9 cellular contexts compared by ENCODE assay signal in the genomic region with DNA sequence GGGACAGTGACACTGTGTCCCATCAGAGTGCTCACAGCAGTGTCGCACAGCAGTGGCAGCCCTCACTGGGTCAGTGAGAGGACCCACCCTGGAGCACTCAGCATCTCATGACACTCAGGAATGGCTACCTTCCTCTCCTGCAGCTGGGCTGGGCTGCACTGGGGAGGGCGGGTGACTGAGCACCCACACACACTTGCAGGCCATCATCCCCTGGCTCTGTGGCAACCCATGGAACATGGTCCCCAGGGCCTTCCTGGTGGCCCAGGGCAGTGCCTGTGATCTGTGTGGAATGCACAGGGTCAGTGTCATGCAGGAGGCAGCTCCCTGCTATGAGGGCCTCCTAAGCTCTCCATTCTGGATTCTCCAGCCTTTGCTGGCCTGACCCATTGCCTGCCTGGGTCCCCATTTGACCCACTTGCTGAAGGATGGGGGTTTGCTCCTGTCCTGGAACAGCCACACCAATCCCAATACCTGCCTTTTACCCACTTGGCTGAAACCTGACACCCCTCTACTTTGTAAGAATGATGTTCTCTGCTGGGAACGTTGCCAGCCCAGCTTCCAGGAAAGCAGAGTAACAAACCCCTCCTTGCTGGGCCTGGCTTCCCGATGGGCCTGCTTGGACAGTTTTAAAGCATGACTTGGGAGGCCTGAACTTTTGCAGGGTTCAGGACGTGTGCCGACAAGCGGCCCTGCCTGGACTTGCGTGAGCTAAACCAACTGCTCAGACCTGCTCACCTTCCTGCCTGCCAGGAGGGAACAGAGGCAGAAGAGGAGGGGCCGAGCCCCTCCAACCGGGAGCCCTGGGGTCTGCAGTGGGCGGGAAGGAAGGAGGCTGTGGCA. TPM values are rescaled to one million over a fixed set of nuclear protein-coding genes. Genes with fewer than 3 reads are reported as not detected.
DNase-seq lines count a peak whose midpoint lies in the region; ATAC-seq, FAIRE-seq and TF ChIP-seq lines count a peak whose summit lies in the region.
"Had no signal": no experiment of that assay in that cellular context is flagged by ENCODE, and none has a peak within 500 bp of the region (broad histone marks: within the 10 kb centered on the region; RNA-seq: fewer than 3 reads in every experiment).

No MANE protein-coding gene starts in this region.

- no peaks in the 10 kb centered on the region for H3K9me2 ChIP-seq in hepatocyte (replicated peaks; ENCODE audit: insufficient read depth)

- no peaks in the 10 kb centered on the region for H3K36me3 Mint-ChIP-seq in Caco-2 (ENCODE audit: insufficient read depth, unreplicated experiment)
- no peaks in the 10 kb centered on the region for H3K36me3 Mint-ChIP-seq in WTC11

- H2AFZ ChIP-seq in hepatocyte, result no peak overlapping the region

- intact Hi-C loops in Caco-2 (cut with micrococcal nuclease; ENCODE audit: unreplicated experiment), result loop anchor here (5.0 kb wide), 1 partner anchor 133 kb away; no protein-coding TSS in a partner anchor

- POLR2A ChIA-PET in Caco-2 (lab: Charles Lee), result no interaction called here
- POLR2A ChIA-PET in WTC11 (lab: Charles Lee), result interaction anchor here (1.0 kb wide), 1 partner anchor 11 kb away, joined by 3 read pairs; no protein-coding TSS in a partner anchor

- H3K27me3 Mint-ChIP-seq in Caco-2 (ENCODE audit: insufficient read depth, unreplicated experiment), result no peaks in the 10 kb centered on the region
- H3K27me3 Mint-ChIP-seq in WTC11 (ENCODE audit: low read depth), result no peaks in the 10 kb centered on the region

- H3K27ac ChIP-seq in hepatocyte (peak overlapping the region; percentile 86), small intestine (ENCODE audit: low read depth in 1 of 2, low read length in 1 of 2) (peak overlapping the region; percentile 1 to 82)

- H3K36me3 ChIP-seq in Caco-2 (ENCODE audit: control insufficient read depth, insufficient read depth, low read length) (no peaks in the 10 kb centered on the region; the same call in 1 of the 2 replicates), hepatocyte (replicated peaks; ENCODE audit: insufficient read depth, low read depth) (no peaks in the 10 kb centered on the region), small intestine (ENCODE audit: control insufficient read depth in 2 of 2, insufficient read depth in 2 of 2, low read length in 2 of 2) (no peaks in the 10 kb centered on the region)

- peak overlapping the region; percentile 69 for H3K4me2 ChIP-seq in hepatocyte

- peaks cover 91% of the 10 kb centered on the region for H3K79me2 ChIP-seq in hepatocyte

- no TSS peak for BruUV-seq in Caco-2 (replicated peaks; lab: Mats Ljungman, UMichigan)

- H3K9me3 ChIP-seq in Caco-2 (no peaks in the 10 kb centered on the region), hepatocyte (ENCODE audit: low read depth) (no peaks in the 10 kb centered on the region), small intestine (ENCODE audit: control insufficient read depth, low read depth) (no peaks in the 10 kb centered on the region)

- FAIRE-seq in small intestine (lab: Jason Lieb, UNC), result no peak
- FAIRE-seq: colon had no signal

- H4K20me1 ChIP-seq in hepatocyte (ENCODE audit: insufficient read depth, poor library complexity, severe bottlenecking), result peaks cover 77% of the 10 kb centered on the region

- H3K9me3 Mint-ChIP-seq in Caco-2 (ENCODE audit: unreplicated experiment) (no peaks in the 10 kb centered on the region), WTC11 (no peaks in the 10 kb centered on the region)

- H3K27me3 ChIP-seq in Caco-2 (replicated peaks; ENCODE audit: control insufficient read depth, insufficient read depth, low read length) (no peaks in the 10 kb centered on the region), hepatocyte (no peaks in the 10 kb centered on the region), small intestine (ENCODE audit: control insufficient read depth in 2 of 2, insufficient read depth in 2 of 2, low read length in 2 of 2) (no peaks in the 10 kb centered on the region)

- H3K4me3 ChIP-seq in Caco-2 (ENCODE audit: low read depth, low read length) (no peak overlapping the region), hepatocyte (no peak overlapping the region), small intestine (ENCODE audit: low read depth in 1 of 2, low read length in 2 of 2) (no peak overlapping the region)

- DNase-seq in Caco-2 (no peak), NCI-H1105 treated with DMSO at 0.1 percent for 48 hours (lab: John Stamatoyannopoulos, UW) (peak; percentile 95), WTC11 (ENCODE audit: low spot score) (peak; percentile 48), hepatocyte (ENCODE audit: low spot score) (peak; percentile 92), small intestine (no peak), COLO829 (ENCODE audit: low spot score) (no peak)
- no peak for DNase-seq in activated naive CD4-positive, alpha-beta T cell treated with anti-CD3 and anti-CD28 coated beads, Interleukin-2, amount 50 U/mL, for 16 hours

- CTCF ChIA-PET in Caco-2 (lab: Charles Lee), result no interaction called here
- CTCF ChIA-PET in WTC11 (lab: Charles Lee), result interaction anchor here (0.6 to 1.1 kb wide), 5 partner anchors 11 to 44 kb away, joined by 3 to 5 read pairs (median 3); no protein-coding TSS in a partner anchor

- H3K27ac Mint-ChIP-seq in Caco-2 (ENCODE audit: unreplicated experiment) (peak overlapping the region; percentile 36), WTC11 (peak overlapping the region; percentile 58; the same call in 1 of the 2 replicates)

- H3K4me1 Mint-ChIP-seq in Caco-2 (ENCODE audit: low read depth, unreplicated experiment) (peaks cover 12% of the 10 kb centered on the region), WTC11 (peaks cover 57% of the 10 kb centered on the region)

- ATAC-seq in WTC11 (peak; percentile 63), GM19467 (IDR thresholded peaks at IDR 0.05; ENCODE audit: unreplicated experiment) (no peak)

- H3K4me3 Mint-ChIP-seq in Caco-2 (ENCODE audit: unreplicated experiment) (no peak overlapping the region), WTC11 (no peak overlapping the region)

- H3K4me1 ChIP-seq in Caco-2, result peaks cover 13% of the 10 kb centered on the region
- H3K4me1 ChIP-seq in hepatocyte (ENCODE audit: insufficient read depth), result peaks cover 36% of the 10 kb centered on the region
- H3K4me1 ChIP-seq in small intestine (ENCODE audit: control insufficient read depth in 2 of 2, insufficient read depth in 1 of 2, low read depth in 1 of 2, low read length in 1 of 2), result no peaks in the 10 kb centered on the region

- 36% methylated on average over 11 of the region's 11 CpGs for WGBS in hepatocyte (ENCODE audit: low lambda C conversion rate, missing lambda C conversion rate)
- 60 to 68% (median 67%) methylated on average over 10 to 11 of the region's 11 CpGs for whole genome bisulfite sequencing in small intestine, 3 donors

- TF ChIP-seq CTCF in Caco-2 (IDR thresholded peaks at IDR 0.05; ENCODE audit: insufficient read depth in 1 of 2, low read depth in 1 of 2, low read length in 1 of 2, severe bottlenecking in 1 of 2, unreplicated experiment in 1 of 2), result no peak
- no peak for TF ChIP-seq CTCF in WTC11 (IDR thresholded peaks at IDR 0.05)
- no peak for TF ChIP-seq CTCF in hepatocyte (IDR thresholded peaks at IDR 0.05; ENCODE audit: poor library complexity)

TF ChIP-seq in WTC11, 78 proteins besides CTCF, POLR2A, EP300 and RAD21:
- TF ChIP-seq GABPB1 (CRISPR knock-in tag; IDR thresholded peaks at IDR 0.05) (peak; percentile 30; the same call in 1 of the 2 replicates), ZNF121 (CRISPR knock-in tag; IDR thresholded peaks at IDR 0.05) (no peak)

RNA-seq across cellular contexts. Expression of a gene that starts 13.7 kb away (rescaled TPM):
- total RNA-seq in Caco-2 (2022) (17.5 and 20.3 TPM in 2 replicates), WTC11 (2021) (50.3 to 55.5 TPM (median 55.1 TPM) in 3 replicates), hepatocyte (35.7 and 48.3 TPM in 2 replicates)
- polyA plus RNA-seq in hepatocyte (34.9 and 46.7 TPM in 2 replicates), small intestine (10 to 100 TPM in 1 of 3 donors, 1 to 10 TPM in 2; 4.0 to 20.7 (median 6.5) TPM)

Comparison
In these comparisons a context has a peak if more than half of its experiments do, and no peak if none do; other contexts are left out.
1. DNase-seq: peak in NCI-H1105 treated with DMSO at 0.1 percent for 48 hours (single experiment), WTC11 (single experiment) and hepatocyte (single experiment); none in Caco-2 (0 of 2), small intestine (single experiment), activated naive CD4-positive, alpha-beta T cell treated with anti-CD3 and anti-CD28 coated beads, Interleukin-2, amount 50 U/mL, for 16 hours (single experiment) and COLO829 (single experiment).